20 cellular contexts compared by ENCODE assay signal in the genomic region with DNA sequence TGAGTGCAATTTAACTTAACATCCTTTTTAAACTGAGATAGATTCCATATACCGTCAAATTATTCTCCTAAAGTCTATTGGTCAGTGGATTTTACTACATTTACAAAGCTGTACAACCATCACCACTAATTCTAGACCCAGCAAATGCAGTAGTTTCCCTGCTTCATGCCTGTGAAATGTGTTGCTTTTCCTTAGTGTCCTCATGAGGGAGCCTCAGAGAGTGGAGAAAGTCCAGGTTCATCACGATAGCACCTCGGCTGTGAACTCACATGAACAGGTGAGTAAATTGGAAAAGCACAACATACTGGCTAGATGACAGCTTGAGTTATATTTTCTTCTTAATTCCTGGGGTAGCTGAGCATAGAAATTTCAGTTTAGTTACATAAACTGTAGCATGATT.
DNase-seq lines count a peak whose midpoint lies in the region; ATAC-seq and TF ChIP-seq lines count a peak whose summit lies in the region.
"Had no signal": no experiment of that assay in that cellular context is flagged by ENCODE, and none has a peak within 500 bp of the region (broad histone marks: within the 10 kb centered on the region; RNA-seq: fewer than 3 reads in every experiment).

No MANE protein-coding gene starts in this region.

- no peaks in the 10 kb centered on the region for H4K20me1 ChIP-seq in Karpas-422 (ENCODE audit: insufficient read depth, low read depth, low read length)

- peaks cover 8% of the 10 kb centered on the region; the same call in 1 of the 2 replicates for H3K9me3 ChIP-seq in Karpas-422 (ENCODE audit: low read length)
- H3K9me3 ChIP-seq: BE2C, HAP-1 had no signal

- no peak overlapping the region for H3K27ac ChIP-seq in VCaP
- no peak overlapping the region for H3K27ac ChIP-seq in Karpas-422 (ENCODE audit: low read length)

- no peak overlapping the region for H3K9ac ChIP-seq in Karpas-422 (ENCODE audit: low read length)

- H3K4me1 ChIP-seq in Karpas-422 (ENCODE audit: low read length): no peaks in the 10 kb centered on the region
- H3K4me1 ChIP-seq: BE2C, HAP-1 had no signal

- no peaks in the 10 kb centered on the region for H3K27me3 ChIP-seq in Karpas-422 (ENCODE audit: low read length)
- H3K27me3 ChIP-seq: BE2C had no signal

- no peaks in the 10 kb centered on the region for H3K79me2 ChIP-seq in Karpas-422 (ENCODE audit: low read length)

- H3K4me2 ChIP-seq in Karpas-422 (ENCODE audit: low read depth, low read length, poor library complexity, severe bottlenecking): no peak overlapping the region

- H3K4me3 ChIP-seq in Karpas-422 (ENCODE audit: low read length): no peak overlapping the region
- H3K4me3 ChIP-seq: HAP-1 had no signal

- no peak for ATAC-seq in HG02588 (IDR thresholded peaks at IDR 0.05; ENCODE audit: unreplicated experiment)

- DNase-seq in DMS153 (lab: John Stamatoyannopoulos, UW) (peak; percentile 56), DMS153 treated with DMSO at 0.1 percent for 48 hours (lab: John Stamatoyannopoulos, UW; ENCODE audit: unreplicated experiment) (no peak), HT-29 (ENCODE audit: low spot score) (peak; percentile 38), kidney tubule cell (ENCODE audit: low spot score) (peak; percentile 5), inferior parietal cortex (ENCODE audit: extremely low spot score) (no peak), Karpas-422 (no peak)
- DNase-seq: 8988T; BE2C; CD8-positive, alpha-beta memory T cell; EL; IMR-90; Kasumi-1; NCI-H1105 treated with DMSO at 0.1 percent for 48 hours; NCI-H187 treated with DMSO at 0.1 percent for 48 hours; NCI-H2227 treated with DMSO at 0.1 percent for 48 hours; NK-92 treated with Interleukin-12 subunit alpha and Interleukin-12 subunit beta, amount 100 ng/mL, for 24 hours; SIG-M5 had no signal

- H3K9me2 ChIP-seq in Karpas-422 (replicated peaks; ENCODE audit: insufficient read depth, low read length): no peaks in the 10 kb centered on the region

- peak; percentile 24 for TF ChIP-seq CTCF in VCaP (conservative IDR thresholded peaks at IDR 0.05)

- H3K36me3 ChIP-seq in Karpas-422 (ENCODE audit: insufficient read depth, low read length): no peaks in the 10 kb centered on the region
- H3K36me3 ChIP-seq: BE2C, HAP-1 had no signal

- H2AFZ ChIP-seq in Karpas-422 (ENCODE audit: low read length): no peak overlapping the region

Comparison
In these comparisons a context has a peak if more than half of its experiments do, and no peak if none do; other contexts are left out.
1. DNase-seq: peak in DMS153 (single experiment), HT-29 (single experiment) and kidney tubule cell (single experiment); none in DMS153 treated with DMSO at 0.1 percent for 48 hours (single experiment), inferior parietal cortex (single experiment) and Karpas-422 (single experiment).